In the genomic region with DNA sequence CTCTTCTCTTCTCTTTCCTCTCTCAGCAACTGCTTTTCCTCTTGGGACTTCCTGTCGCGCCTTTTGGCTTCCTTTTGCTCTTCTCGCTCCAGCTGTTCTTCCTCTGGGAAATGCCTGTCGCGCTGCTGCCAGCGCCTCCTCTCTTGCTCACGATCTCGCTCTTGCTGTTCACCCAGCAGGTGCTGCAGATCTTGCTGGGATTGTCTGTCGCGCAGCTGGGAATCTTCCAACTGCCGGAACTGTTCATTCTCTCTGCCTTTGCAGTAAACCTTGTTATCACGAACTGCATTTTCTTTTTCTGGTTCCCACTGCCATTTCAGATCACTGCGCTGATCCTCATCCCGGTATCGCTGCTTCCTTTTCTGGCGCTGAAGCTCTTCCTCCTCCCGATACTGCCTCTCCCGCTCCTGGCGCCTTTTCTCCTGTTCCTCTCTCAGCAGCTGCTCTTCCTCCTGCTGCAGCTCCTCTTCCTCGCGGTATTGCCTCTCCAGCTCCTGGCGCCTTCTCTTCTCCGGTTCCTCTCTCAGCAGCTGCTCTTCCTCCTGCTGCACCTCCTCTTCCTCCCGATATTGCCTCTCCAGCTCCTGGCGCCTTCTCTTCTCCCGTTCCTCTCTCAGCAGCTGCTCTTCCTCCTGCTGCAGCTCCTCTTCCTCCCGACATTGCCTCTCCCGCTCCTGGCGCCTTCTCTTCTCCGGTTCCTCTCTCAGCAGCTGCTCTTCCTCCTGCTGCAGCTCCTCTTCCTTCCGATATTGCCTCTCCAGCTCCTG, we compare ENCODE assay signal across 1 cellular context.
TF ChIP-seq lines count a peak whose summit lies in the region.

No MANE protein-coding gene starts in this region.

TF ChIP-seq in HEK293, 187 proteins besides CTCF, POLR2A, EP300 and RAD21 (continued from another document and continues in another):
- TF ChIP-seq, protein P1, sequence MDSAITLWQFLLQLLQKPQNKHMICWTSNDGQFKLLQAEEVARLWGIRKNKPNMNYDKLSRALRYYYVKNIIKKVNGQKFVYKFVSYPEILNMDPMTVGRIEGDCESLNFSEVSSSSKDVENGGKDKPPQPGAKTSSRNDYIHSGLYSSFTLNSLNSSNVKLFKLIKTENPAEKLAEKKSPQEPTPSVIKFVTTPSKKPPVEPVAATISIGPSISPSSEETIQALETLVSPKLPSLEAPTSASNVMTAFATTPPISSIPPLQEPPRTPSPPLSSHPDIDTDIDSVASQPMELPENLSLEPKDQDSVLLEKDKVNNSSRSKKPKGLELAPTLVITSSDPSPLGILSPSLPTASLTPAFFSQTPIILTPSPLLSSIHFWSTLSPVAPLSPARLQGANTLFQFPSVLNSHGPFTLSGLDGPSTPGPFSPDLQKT (IDR thresholded peaks at IDR 0.05; ENCODE audit: borderline replicate concordance, low read depth, low read length) = no peak
- TF ChIP-seq, protein P2, sequence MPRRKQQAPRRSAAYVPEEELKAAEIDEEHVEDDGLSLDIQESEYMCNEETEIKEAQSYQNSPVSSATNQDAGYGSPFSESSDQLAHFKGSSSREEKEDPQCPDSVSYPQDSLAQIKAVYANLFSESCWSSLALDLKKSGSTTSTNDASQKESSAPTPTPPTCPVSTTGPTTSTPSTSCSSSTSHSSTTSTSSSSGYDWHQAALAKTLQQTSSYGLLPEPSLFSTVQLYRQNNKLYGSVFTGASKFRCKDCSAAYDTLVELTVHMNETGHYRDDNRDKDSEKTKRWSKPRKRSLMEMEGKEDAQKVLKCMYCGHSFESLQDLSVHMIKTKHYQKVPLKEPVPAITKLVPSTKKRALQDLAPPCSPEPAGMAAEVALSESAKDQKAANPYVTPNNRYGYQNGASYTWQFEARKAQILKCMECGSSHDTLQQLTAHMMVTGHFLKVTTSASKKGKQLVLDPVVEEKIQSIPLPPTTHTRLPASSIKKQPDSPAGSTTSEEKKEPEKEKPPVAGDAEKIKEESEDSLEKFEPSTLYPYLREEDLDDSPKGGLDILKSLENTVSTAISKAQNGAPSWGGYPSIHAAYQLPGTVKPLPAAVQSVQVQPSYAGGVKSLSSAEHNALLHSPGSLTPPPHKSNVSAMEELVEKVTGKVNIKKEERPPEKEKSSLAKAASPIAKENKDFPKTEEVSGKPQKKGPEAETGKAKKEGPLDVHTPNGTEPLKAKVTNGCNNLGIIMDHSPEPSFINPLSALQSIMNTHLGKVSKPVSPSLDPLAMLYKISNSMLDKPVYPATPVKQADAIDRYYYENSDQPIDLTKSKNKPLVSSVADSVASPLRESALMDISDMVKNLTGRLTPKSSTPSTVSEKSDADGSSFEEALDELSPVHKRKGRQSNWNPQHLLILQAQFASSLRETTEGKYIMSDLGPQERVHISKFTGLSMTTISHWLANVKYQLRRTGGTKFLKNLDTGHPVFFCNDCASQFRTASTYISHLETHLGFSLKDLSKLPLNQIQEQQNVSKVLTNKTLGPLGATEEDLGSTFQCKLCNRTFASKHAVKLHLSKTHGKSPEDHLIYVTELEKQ (tag by site-specific recombination; IDR thresholded peaks at IDR 0.05; ENCODE audit: borderline replicate concordance) = no peak
- TF ChIP-seq ZNF621 (tag by site-specific recombination; IDR thresholded peaks at IDR 0.05) = no peak
- no peak for TF ChIP-seq ZNF311 (tag by site-specific recombination; IDR thresholded peaks at IDR 0.05; ENCODE audit: borderline replicate concordance)
- TF ChIP-seq ZNF843 (tag by site-specific recombination; IDR thresholded peaks at IDR 0.05) = no peak
- TF ChIP-seq ZBTB1 (tag by site-specific recombination; IDR thresholded peaks at IDR 0.05) = no peak
- TF ChIP-seq, protein P3, sequence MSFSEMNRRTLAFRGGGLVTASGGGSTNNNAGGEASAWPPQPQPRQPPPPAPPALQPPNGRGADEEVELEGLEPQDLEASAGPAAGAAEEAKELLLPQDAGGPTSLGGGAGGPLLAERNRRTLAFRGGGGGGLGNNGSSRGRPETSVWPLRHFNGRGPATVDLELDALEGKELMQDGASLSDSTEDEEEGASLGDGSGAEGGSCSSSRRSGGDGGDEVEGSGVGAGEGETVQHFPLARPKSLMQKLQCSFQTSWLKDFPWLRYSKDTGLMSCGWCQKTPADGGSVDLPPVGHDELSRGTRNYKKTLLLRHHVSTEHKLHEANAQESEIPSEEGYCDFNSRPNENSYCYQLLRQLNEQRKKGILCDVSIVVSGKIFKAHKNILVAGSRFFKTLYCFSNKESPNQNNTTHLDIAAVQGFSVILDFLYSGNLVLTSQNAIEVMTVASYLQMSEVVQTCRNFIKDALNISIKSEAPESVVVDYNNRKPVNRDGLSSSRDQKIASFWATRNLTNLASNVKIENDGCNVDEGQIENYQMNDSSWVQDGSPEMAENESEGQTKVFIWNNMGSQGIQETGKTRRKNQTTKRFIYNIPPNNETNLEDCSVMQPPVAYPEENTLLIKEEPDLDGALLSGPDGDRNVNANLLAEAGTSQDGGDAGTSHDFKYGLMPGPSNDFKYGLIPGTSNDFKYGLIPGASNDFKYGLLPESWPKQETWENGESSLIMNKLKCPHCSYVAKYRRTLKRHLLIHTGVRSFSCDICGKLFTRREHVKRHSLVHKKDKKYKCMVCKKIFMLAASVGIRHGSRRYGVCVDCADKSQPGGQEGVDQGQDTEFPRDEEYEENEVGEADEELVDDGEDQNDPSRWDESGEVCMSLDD (tag by site-specific recombination; IDR thresholded peaks at IDR 0.05) = no peak
- no peak for TF ChIP-seq ZSCAN16 (tag by site-specific recombination; IDR thresholded peaks at IDR 0.05)
- no peak for TF ChIP-seq ZNF510 (tag by site-specific recombination; IDR thresholded peaks at IDR 0.05; ENCODE audit: insufficient replicate concordance)
- TF ChIP-seq ZNF585B (tag by site-specific recombination; IDR thresholded peaks at IDR 0.05) = no peak
- no peak for TF ChIP-seq ZNF629 (tag by site-specific recombination; IDR thresholded peaks at IDR 0.05)
- no peak for TF ChIP-seq OSR2 (tag by site-specific recombination; IDR thresholded peaks at IDR 0.05)
- peak; percentile 10; the same call in 1 of the 2 replicates for TF ChIP-seq ZNF837 (tag by site-specific recombination; IDR thresholded peaks at IDR 0.05)
- no peak for TF ChIP-seq ZFP3 (tag by site-specific recombination; IDR thresholded peaks at IDR 0.05; ENCODE audit: low read depth)
- no peak for TF ChIP-seq ZNF610 (tag by site-specific recombination; IDR thresholded peaks at IDR 0.05; ENCODE audit: borderline replicate concordance)
- TF ChIP-seq ZBTB17 (tag by site-specific recombination; IDR thresholded peaks at IDR 0.05) = peak; percentile 72
- no peak for TF ChIP-seq ZNF223 (tag by site-specific recombination; IDR thresholded peaks at IDR 0.05)
- no peak for TF ChIP-seq ZNF660 (tag by site-specific recombination; IDR thresholded peaks at IDR 0.05)
- TF ChIP-seq IKZF3 (tag by site-specific recombination; IDR thresholded peaks at IDR 0.05) = no peak
- TF ChIP-seq ZNF549 (tag by site-specific recombination; IDR thresholded peaks at IDR 0.05) = no peak
- TF ChIP-seq, protein P4, sequence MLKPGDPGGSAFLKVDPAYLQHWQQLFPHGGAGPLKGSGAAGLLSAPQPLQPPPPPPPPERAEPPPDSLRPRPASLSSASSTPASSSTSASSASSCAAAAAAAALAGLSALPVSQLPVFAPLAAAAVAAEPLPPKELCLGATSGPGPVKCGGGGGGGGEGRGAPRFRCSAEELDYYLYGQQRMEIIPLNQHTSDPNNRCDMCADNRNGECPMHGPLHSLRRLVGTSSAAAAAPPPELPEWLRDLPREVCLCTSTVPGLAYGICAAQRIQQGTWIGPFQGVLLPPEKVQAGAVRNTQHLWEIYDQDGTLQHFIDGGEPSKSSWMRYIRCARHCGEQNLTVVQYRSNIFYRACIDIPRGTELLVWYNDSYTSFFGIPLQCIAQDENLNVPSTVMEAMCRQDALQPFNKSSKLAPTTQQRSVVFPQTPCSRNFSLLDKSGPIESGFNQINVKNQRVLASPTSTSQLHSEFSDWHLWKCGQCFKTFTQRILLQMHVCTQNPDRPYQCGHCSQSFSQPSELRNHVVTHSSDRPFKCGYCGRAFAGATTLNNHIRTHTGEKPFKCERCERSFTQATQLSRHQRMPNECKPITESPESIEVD (tag by site-specific recombination; IDR thresholded peaks at IDR 0.05) = no peak
- TF ChIP-seq, protein P5, sequence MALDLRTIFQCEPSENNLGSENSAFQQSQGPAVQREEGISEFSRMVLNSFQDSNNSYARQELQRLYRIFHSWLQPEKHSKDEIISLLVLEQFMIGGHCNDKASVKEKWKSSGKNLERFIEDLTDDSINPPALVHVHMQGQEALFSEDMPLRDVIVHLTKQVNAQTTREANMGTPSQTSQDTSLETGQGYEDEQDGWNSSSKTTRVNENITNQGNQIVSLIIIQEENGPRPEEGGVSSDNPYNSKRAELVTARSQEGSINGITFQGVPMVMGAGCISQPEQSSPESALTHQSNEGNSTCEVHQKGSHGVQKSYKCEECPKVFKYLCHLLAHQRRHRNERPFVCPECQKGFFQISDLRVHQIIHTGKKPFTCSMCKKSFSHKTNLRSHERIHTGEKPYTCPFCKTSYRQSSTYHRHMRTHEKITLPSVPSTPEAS (tag by site-specific recombination; IDR thresholded peaks at IDR 0.05) = no peak
- TF ChIP-seq SP2 (tag by site-specific recombination; IDR thresholded peaks at IDR 0.05) = no peak
- TF ChIP-seq, protein P6, sequence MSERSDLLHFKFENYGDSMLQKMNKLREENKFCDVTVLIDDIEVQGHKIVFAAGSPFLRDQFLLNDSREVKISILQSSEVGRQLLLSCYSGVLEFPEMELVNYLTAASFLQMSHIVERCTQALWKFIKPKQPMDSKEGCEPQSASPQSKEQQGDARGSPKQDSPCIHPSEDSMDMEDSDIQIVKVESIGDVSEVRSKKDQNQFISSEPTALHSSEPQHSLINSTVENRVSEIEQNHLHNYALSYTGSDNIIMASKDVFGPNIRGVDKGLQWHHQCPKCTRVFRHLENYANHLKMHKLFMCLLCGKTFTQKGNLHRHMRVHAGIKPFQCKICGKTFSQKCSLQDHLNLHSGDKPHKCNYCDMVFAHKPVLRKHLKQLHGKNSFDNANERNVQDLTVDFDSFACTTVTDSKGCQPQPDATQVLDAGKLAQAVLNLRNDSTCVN (tag by site-specific recombination; optimal IDR thresholded peaks at IDR 0.05) = no peak
- no peak for TF ChIP-seq ZNF830 (tag by site-specific recombination; IDR thresholded peaks at IDR 0.05; ENCODE audit: low read depth)
- TF ChIP-seq ZNF341 (tag by site-specific recombination; IDR thresholded peaks at IDR 0.05; ENCODE audit: low read depth) = peak; percentile 9; the same call in 1 of the 2 replicates
- no peak for TF ChIP-seq HOXA7 (CRISPR knock-in tag; IDR thresholded peaks at IDR 0.05; ENCODE audit: borderline replicate concordance)
- TF ChIP-seq ZNF112 (tag by site-specific recombination; IDR thresholded peaks at IDR 0.05) = no peak
- TF ChIP-seq ZFHX2 (tag by site-specific recombination; conservative IDR thresholded peaks at IDR 0.05) = no peak
- TF ChIP-seq ZNF19 (tag by site-specific recombination; IDR thresholded peaks at IDR 0.05; ENCODE audit: low read depth) = no peak
- TF ChIP-seq ZNF214 (tag by site-specific recombination; IDR thresholded peaks at IDR 0.05; ENCODE audit: borderline replicate concordance) = no peak
- no peak for TF ChIP-seq RBAK (tag by site-specific recombination; IDR thresholded peaks at IDR 0.05)
- no peak for TF ChIP-seq ZBTB20 (tag by site-specific recombination; IDR thresholded peaks at IDR 0.05)
- no peak for TF ChIP-seq ZNF670 (tag by site-specific recombination; IDR thresholded peaks at IDR 0.05; ENCODE audit: low read depth)
- no peak for TF ChIP-seq SCRT1 (tag by site-specific recombination; IDR thresholded peaks at IDR 0.05; ENCODE audit: borderline replicate concordance)
- TF ChIP-seq ZNF423 (tag by site-specific recombination; IDR thresholded peaks at IDR 0.05) = no peak
- TF ChIP-seq ZFP41 (tag by site-specific recombination; IDR thresholded peaks at IDR 0.05; ENCODE audit: borderline replicate concordance) = no peak
- no peak for TF ChIP-seq ZNF501 (tag by site-specific recombination; IDR thresholded peaks at IDR 0.05)
- no peak for TF ChIP-seq ZBTB48 (tag by site-specific recombination; IDR thresholded peaks at IDR 0.05)
- TF ChIP-seq, protein P7, sequence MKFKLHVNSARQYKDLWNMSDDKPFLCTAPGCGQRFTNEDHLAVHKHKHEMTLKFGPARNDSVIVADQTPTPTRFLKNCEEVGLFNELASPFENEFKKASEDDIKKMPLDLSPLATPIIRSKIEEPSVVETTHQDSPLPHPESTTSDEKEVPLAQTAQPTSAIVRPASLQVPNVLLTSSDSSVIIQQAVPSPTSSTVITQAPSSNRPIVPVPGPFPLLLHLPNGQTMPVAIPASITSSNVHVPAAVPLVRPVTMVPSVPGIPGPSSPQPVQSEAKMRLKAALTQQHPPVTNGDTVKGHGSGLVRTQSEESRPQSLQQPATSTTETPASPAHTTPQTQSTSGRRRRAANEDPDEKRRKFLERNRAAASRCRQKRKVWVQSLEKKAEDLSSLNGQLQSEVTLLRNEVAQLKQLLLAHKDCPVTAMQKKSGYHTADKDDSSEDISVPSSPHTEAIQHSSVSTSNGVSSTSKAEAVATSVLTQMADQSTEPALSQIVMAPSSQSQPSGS (tag by site-specific recombination; IDR thresholded peaks at IDR 0.05; ENCODE audit: low read depth) = no peak
- no peak for TF ChIP-seq ZNF626 (tag by site-specific recombination; IDR thresholded peaks at IDR 0.05)
- TF ChIP-seq, protein P8, sequence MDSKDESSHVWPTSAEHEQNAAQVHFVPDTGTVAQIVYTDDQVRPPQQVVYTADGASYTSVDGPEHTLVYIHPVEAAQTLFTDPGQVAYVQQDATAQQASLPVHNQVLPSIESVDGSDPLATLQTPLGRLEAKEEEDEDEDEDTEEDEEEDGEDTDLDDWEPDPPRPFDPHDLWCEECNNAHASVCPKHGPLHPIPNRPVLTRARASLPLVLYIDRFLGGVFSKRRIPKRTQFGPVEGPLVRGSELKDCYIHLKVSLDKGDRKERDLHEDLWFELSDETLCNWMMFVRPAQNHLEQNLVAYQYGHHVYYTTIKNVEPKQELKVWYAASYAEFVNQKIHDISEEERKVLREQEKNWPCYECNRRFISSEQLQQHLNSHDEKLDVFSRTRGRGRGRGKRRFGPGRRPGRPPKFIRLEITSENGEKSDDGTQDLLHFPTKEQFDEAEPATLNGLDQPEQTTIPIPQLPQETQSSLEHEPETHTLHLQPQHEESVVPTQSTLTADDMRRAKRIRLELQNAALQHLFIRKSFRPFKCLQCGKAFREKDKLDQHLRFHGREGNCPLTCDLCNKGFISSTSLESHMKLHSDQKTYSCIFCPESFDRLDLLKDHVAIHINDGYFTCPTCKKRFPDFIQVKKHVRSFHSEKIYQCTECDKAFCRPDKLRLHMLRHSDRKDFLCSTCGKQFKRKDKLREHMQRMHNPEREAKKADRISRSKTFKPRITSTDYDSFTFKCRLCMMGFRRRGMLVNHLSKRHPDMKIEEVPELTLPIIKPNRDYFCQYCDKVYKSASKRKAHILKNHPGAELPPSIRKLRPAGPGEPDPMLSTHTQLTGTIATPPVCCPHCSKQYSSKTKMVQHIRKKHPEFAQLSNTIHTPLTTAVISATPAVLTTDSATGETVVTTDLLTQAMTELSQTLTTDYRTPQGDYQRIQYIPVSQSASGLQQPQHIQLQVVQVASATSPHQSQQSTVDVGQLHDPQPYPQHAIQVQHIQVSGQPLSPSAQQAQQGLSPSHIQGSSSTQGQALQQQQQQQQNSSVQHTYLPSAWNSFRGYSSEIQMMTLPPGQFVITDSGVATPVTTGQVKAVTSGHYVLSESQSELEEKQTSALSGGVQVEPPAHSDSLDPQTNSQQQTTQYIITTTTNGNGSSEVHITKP (tag by site-specific recombination; IDR thresholded peaks at IDR 0.05) = peak; percentile 52
